Comparison of ENCODE assay signal across 25 cellular contexts in genomic region chr9:92190536-92190790, GRCh38.
"Had no signal": no experiment of that assay in that cellular context is flagged by ENCODE, and none has a peak within 500 bp of the region (broad histone marks: within the 10 kb centered on the region; RNA-seq: fewer than 3 reads in every experiment).

No MANE protein-coding gene starts in this region.

- H3K9ac ChIP-seq: neural progenitor cell had no signal

- H3K27me3 ChIP-seq: neural progenitor cell, pancreas, sigmoid colon, suprapubic skin had no signal

- DNase-seq: hypothalamus; immature natural killer cell; islet precursor cell; left ventricle myocardium inferior; mesendoderm; naive B cell; natural killer cell; pancreas; retina; right cardiac atrium; sigmoid colon; small intestine; spleen; stimulated activated CD4-positive, alpha-beta T cell treated with anti-CD3 and anti-CD28 coated beads, Interleukin-4, amount 100 ng/mL, for 24 hours; stimulated activated naive CD4-positive, alpha-beta T cell; tibial artery; trophoblast cell; upper lobe of right lung had no signal

- H2AFZ ChIP-seq: neural progenitor cell had no signal

- FAIRE-seq: pancreas, small intestine, urothelium cell line had no signal

- H3K4me3 ChIP-seq: left ventricle myocardium inferior, lung, neural progenitor cell, pancreas, prostate gland, sigmoid colon, spleen, suprapubic skin, thoracic aorta, tibial artery, upper lobe of right lung had no signal

- H3K9me3 ChIP-seq: left ventricle myocardium inferior, pancreas, prostate gland, sigmoid colon, spleen, suprapubic skin, thoracic aorta, tibial artery, upper lobe of right lung had no signal

- H3K4me2 ChIP-seq: neural progenitor cell had no signal

- H3K4me1 ChIP-seq: left ventricle myocardium inferior, pancreas, prostate gland, sigmoid colon, spleen, suprapubic skin, tibial artery, upper lobe of right lung had no signal

- H3K27ac ChIP-seq: left ventricle myocardium inferior, neural progenitor cell, pancreas, prostate gland, sigmoid colon, spleen, suprapubic skin, thoracic aorta, tibial artery, upper lobe of right lung had no signal

- ATAC-seq: natural killer cell; pancreas; right cardiac atrium; stimulated activated effector memory CD8-positive, alpha-beta T cell treated with anti-CD3 and anti-CD28 coated beads, Interleukin-12 subunit alpha, Interleukin-12 subunit beta, amount 100 ng/mL, for 72 hours had no signal

- H3K36me3 ChIP-seq: left ventricle myocardium inferior, neural progenitor cell, pancreas, prostate gland, sigmoid colon, spleen, suprapubic skin, thoracic aorta, tibial artery, upper lobe of right lung had no signal
